ENCODE assay signal across 8 cellular contexts in genomic region chr4:74659576-74660411, GRCh38.
A peak's percentile ranks its signal among the peaks of the same experiment; 100 is the strongest.
DNase-seq lines count a peak whose midpoint lies in the region; ATAC-seq lines count a peak whose summit lies in the region.
"Had no signal": no experiment of that assay in that cellular context is flagged by ENCODE, and none has a peak within 500 bp of the region (broad histone marks: within the 10 kb centered on the region; RNA-seq: fewer than 3 reads in every experiment).

No MANE protein-coding gene starts in this region.

- DNase-seq in HS-27A (ENCODE audit: low read depth) (peak; percentile 90), T-helper 17 cell (no peak), glomerular endothelial cell (ENCODE audit: extremely low read depth, low read depth, low spot score) (peak; percentile 96), stromal cell of bone marrow (ENCODE audit: low read depth) (peak; percentile 97), activated gamma-delta T cell (lab: John Stamatoyannopoulos, UW) (no peak)
- no peak for DNase-seq in stimulated activated naive CD4-positive, alpha-beta T cell treated with Interleukin-2 at 50 U/mL for 16 hours (lab: John Stamatoyannopoulos, UW)

- no peak overlapping the region for H3K27ac Mint-ChIP-seq in T-helper 17 cell

- H3K4me3 Mint-ChIP-seq in T-helper 17 cell: no peak overlapping the region

- H3K9me3 ChIP-seq in T-helper 17 cell (ENCODE audit: control insufficient read depth, low read length, poor library complexity, severe bottlenecking): no peaks in the 10 kb centered on the region
- H3K9me3 ChIP-seq: thyroid gland had no signal

- no peaks in the 10 kb centered on the region for H3K36me3 Mint-ChIP-seq in T-helper 17 cell (ENCODE audit: low read depth)

- H3K4me1 Mint-ChIP-seq in T-helper 17 cell: no peaks in the 10 kb centered on the region

- peaks cover 23% of the 10 kb centered on the region for H3K27me3 Mint-ChIP-seq in T-helper 17 cell

- peak; percentile 30 for ATAC-seq in T-helper 17 cell
- ATAC-seq in GM19351 (IDR thresholded peaks at IDR 0.05; ENCODE audit: unreplicated experiment): no peak

Comparison
In these comparisons a context has a peak if more than half of its experiments do, and no peak if none do; other contexts are left out.
1. DNase-seq: peak in HS-27A (single experiment), glomerular endothelial cell (single experiment) and stromal cell of bone marrow (single experiment); none in T-helper 17 cell (0 of 3), stimulated activated naive CD4-positive, alpha-beta T cell treated with Interleukin-2 at 50 U/mL for 16 hours (single experiment) and activated gamma-delta T cell (single experiment).